7 cellular contexts compared by ENCODE assay signal in the genomic region with DNA sequence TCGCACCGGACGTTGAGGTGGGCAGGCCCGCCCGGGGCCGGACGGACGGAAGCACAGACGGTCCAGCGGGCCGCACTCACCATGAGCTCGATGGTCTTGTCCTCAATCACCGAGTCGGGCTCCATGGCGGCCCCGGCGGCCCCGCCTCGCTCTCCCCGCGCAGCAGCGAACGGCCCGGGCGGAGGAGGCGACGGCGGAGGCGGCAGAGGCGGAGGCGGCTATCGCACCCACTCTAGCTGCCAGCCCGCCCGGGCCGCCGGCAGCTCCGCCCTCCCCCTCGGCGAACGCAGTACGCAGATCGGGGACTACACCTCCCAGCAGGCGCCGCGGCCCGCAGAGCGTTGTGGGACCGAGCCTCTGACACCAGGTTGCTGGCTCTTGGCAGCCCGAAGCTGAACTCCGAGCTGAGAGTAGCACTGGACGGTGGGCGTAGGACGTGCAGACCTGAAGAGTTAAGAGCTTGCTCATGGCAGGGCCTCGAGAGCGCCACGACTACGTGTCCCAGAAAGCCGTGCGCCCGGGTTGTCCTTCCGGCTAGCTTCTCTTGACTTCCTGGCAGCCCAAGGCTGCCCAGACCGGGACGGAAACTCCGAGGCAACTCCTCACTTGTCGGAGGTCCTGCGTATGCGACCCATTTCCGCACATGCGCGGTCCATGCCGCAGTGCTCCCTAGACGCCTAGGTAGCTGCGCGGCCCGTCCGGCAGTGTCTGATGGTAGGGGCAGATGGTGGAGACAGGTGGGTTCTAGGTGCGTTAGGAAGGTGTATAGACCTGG. TPM values are rescaled to one million over a fixed set of nuclear protein-coding genes. Genes with fewer than 3 reads are reported as not detected.
A peak's percentile ranks its signal among the peaks of the same experiment; 100 is the strongest.
DNase-seq lines count a peak whose midpoint lies in the region; ATAC-seq, FAIRE-seq and TF ChIP-seq lines count a peak whose summit lies in the region.

Gene FBXW11 (minus strand): TSS at position 261 of the 775 bp plus-strand sequence. CDS start 136 bp downstream, at position 125.

- H3K27ac Mint-ChIP-seq in T-helper 2 cell treated with Interferon-gamma antibody and Interleukin-4, amounts not matched to agents 5 μg/mL and 100 μg/mL, for 36 hours, result peak within 1 kb of the TSS; percentile 96
- peak within 1 kb of the TSS; percentile 93 for H3K27ac Mint-ChIP-seq in astrocyte (ENCODE audit: unreplicated experiment)

- H3K27me3 ChIP-seq in astrocyte (ENCODE audit: insufficient read depth, low read length), result no peaks in the 10 kb centered on the region

- H3K36me3 ChIP-seq in astrocyte (ENCODE audit: insufficient read depth, low read length), result no peaks in the 10 kb centered on the region

- TF ChIP-seq CTCF in astrocyte (IDR thresholded peaks at IDR 0.05; ENCODE audit: insufficient read depth, low read depth, low read length), result no peak

- peaks cover 49% of the 10 kb centered on the region for H3K79me2 ChIP-seq in astrocyte (ENCODE audit: insufficient read depth, low read length)

- H3K4me1 Mint-ChIP-seq in T-helper 2 cell treated with Interferon-gamma antibody and Interleukin-4, amounts not matched to agents 5 μg/mL and 100 μg/mL, for 36 hours (ENCODE audit: low read depth), result peaks cover 27% of the 10 kb centered on the region
- peaks cover 39% of the 10 kb centered on the region for H3K4me1 Mint-ChIP-seq in astrocyte (ENCODE audit: low read depth, unreplicated experiment)

- H2AFZ ChIP-seq in astrocyte (ENCODE audit: low read depth, low read length), result peak within 1 kb of the TSS; percentile 92

- no peaks in the 10 kb centered on the region for H3K27me3 Mint-ChIP-seq in T-helper 2 cell treated with Interferon-gamma antibody and Interleukin-4, amounts not matched to agents 5 μg/mL and 100 μg/mL, for 36 hours (ENCODE audit: low read depth)
- H3K27me3 Mint-ChIP-seq in astrocyte (ENCODE audit: low read depth, unreplicated experiment), result no peaks in the 10 kb centered on the region

- DNase-seq in NCI-H1930 (lab: John Stamatoyannopoulos, UW) (peak; percentile 85 to 88), astrocyte (ENCODE audit: low read depth) (peak; percentile 94), hepatic stellate cell (ENCODE audit: low spot score) (peak; percentile 95), renal cortical epithelial cell (ENCODE audit: low read depth) (peak; percentile 94)
- DNase-seq in T-helper 2 cell treated with Interferon-gamma antibody and Interleukin-4, amounts not matched to agents 5 μg/mL and 100 μg/mL, for 36 hours (ENCODE audit: low spot score), result peak; percentile 94

- H4K20me1 ChIP-seq in astrocyte (ENCODE audit: insufficient read depth, low read length), result peaks cover 51% of the 10 kb centered on the region

- no peaks in the 10 kb centered on the region for H3K9me3 Mint-ChIP-seq in T-helper 2 cell treated with Interferon-gamma antibody and Interleukin-4, amounts not matched to agents 5 μg/mL and 100 μg/mL, for 36 hours
- H3K9me3 Mint-ChIP-seq in astrocyte (ENCODE audit: unreplicated experiment), result no peaks in the 10 kb centered on the region

- H3K9ac ChIP-seq in astrocyte (ENCODE audit: low read length), result peak within 1 kb of the TSS; percentile 92

- H3K4me3 ChIP-seq in astrocyte (ENCODE audit: insufficient read depth, low read depth, low read length), result peak within 1 kb of the TSS; percentile 88

- peak within 1 kb of the TSS; percentile 92 for H3K4me2 ChIP-seq in astrocyte (ENCODE audit: low read length)

- FAIRE-seq in astrocyte (lab: Jason Lieb, UNC), result no peak

- ATAC-seq in GM18502 (IDR thresholded peaks at IDR 0.05; ENCODE audit: poor library complexity, unreplicated experiment) (peak; percentile 84), HG02970 (IDR thresholded peaks at IDR 0.05; ENCODE audit: low FRiP score, unreplicated experiment) (peak; percentile 85)

- H3K4me1 ChIP-seq in astrocyte (ENCODE audit: insufficient read depth, low read length), result peaks cover 49% of the 10 kb centered on the region

- no peaks in the 10 kb centered on the region for H3K9me3 ChIP-seq in astrocyte (ENCODE audit: insufficient read depth, low read depth, low read length)

- H3K4me3 Mint-ChIP-seq in T-helper 2 cell treated with Interferon-gamma antibody and Interleukin-4, amounts not matched to agents 5 μg/mL and 100 μg/mL, for 36 hours, result peak within 1 kb of the TSS; percentile 92
- peak within 1 kb of the TSS; percentile 95 for H3K4me3 Mint-ChIP-seq in astrocyte (ENCODE audit: unreplicated experiment)

- peak within 1 kb of the TSS; percentile 98 for H3K27ac ChIP-seq in astrocyte (ENCODE audit: low read depth, low read length)

- H3K36me3 Mint-ChIP-seq in T-helper 2 cell treated with Interferon-gamma antibody and Interleukin-4, amounts not matched to agents 5 μg/mL and 100 μg/mL, for 36 hours (ENCODE audit: low read depth), result peaks cover 2% of the 10 kb centered on the region
- H3K36me3 Mint-ChIP-seq in astrocyte (ENCODE audit: low read depth, unreplicated experiment), result no peaks in the 10 kb centered on the region

RNA-seq across cellular contexts. Expression of gene FBXW11, which starts in this region (rescaled TPM):
- total RNA-seq in astrocyte (64.7 and 65.9 TPM in 2 replicates), renal cortical epithelial cell (101 and 114 TPM in 2 replicates)

Comparison
In these comparisons a context has a peak if more than half of its experiments do, and no peak if none do; other contexts are left out.
1. Peak in every context shown above with its lines: DNase-seq, ATAC-seq, H3K4me3 ChIP-seq and H3K27ac ChIP-seq.